23 cellular contexts compared by ENCODE assay signal in genomic region chr5:41762426-41762825, GRCh38.
A peak's percentile ranks its signal among the peaks of the same experiment; 100 is the strongest.
DNase-seq lines count a peak whose midpoint lies in the region; FAIRE-seq and TF ChIP-seq lines count a peak whose summit lies in the region.
"Had no signal": no experiment of that assay in that cellular context is flagged by ENCODE, and none has a peak within 500 bp of the region (broad histone marks: within the 10 kb centered on the region; RNA-seq: fewer than 3 reads in every experiment).

No MANE protein-coding gene starts in this region.

- no peaks in the 10 kb centered on the region for H4K20me1 ChIP-seq in endothelial cell of umbilical vein (replicated peaks; ENCODE audit: control insufficient read depth, extremely low read depth, insufficient read depth, low read length)
- H4K20me1 ChIP-seq: BLaER1 had no signal

- H3K9ac ChIP-seq in SK-N-MC (ENCODE audit: insufficient read length): no peak overlapping the region
- H3K9ac ChIP-seq in endothelial cell of umbilical vein (replicated peaks; ENCODE audit: extremely low read depth, insufficient read depth, low read length): no peak overlapping the region
- H3K9ac ChIP-seq: BLaER1 had no signal

- dilution Hi-C loops in endothelial cell of umbilical vein (cut with MboI; ENCODE audit: extremely low pct_ligation_motif_present, low sequenced_read_pairs): no loop called here

- no peaks in the 10 kb centered on the region for H3K4me1 ChIP-seq in endothelial cell of umbilical vein (ENCODE audit: control insufficient read depth, extremely low read depth, insufficient read depth, low read length)
- H3K4me1 ChIP-seq: HAP-1, Peyer's patch had no signal

- no peak for TF ChIP-seq CTCF in 22Rv1 (IDR thresholded peaks at IDR 0.05)
- no peak for TF ChIP-seq CTCF in endothelial cell of umbilical vein (IDR thresholded peaks at IDR 0.05; ENCODE audit: extremely low read depth in 1 of 2, insufficient read depth in 1 of 2, low read depth in 1 of 2, low read length in 2 of 2)
- no peak for TF ChIP-seq CTCF in osteocyte (IDR thresholded peaks at IDR 0.05)

- no peaks in the 10 kb centered on the region for H3K79me2 ChIP-seq in endothelial cell of umbilical vein (ENCODE audit: control insufficient read depth, insufficient read depth, low read length)

- no peaks in the 10 kb centered on the region for H3K27me3 ChIP-seq in endothelial cell of umbilical vein (ENCODE audit: control insufficient read depth in 2 of 2, insufficient read depth in 2 of 2, low read length in 2 of 2)
- H3K27me3 ChIP-seq: BLaER1, MG63, Peyer's patch had no signal

- no peak overlapping the region for H3K4me3 Mint-ChIP-seq in osteocyte (ENCODE audit: unreplicated experiment)
- H3K4me3 Mint-ChIP-seq: CD4-positive, alpha-beta memory T cell had no signal

- no peak overlapping the region for H2AFZ ChIP-seq in endothelial cell of umbilical vein (ENCODE audit: low read depth, low read length)

- no peak for TF ChIP-seq POLR2A in endothelial cell of umbilical vein (IDR thresholded peaks at IDR 0.05; ENCODE audit: low read depth, low read length)

- DNase-seq in SK-N-MC (ENCODE audit: low read depth, low spot score) (no peak), endothelial cell of umbilical vein (ENCODE audit: low read depth, low spot score) (peak; percentile 21), osteocyte (ENCODE audit: extremely low spot score, unreplicated experiment) (no peak), DMS53 treated with DMSO at 0.1 percent for 48 hours (lab: John Stamatoyannopoulos, UW; ENCODE audit: unreplicated experiment) (no peak), MV-4-11 (lab: John Stamatoyannopoulos, UW) (no peak), NCI-H510A treated with DMSO at 0.1 percent for 48 hours (lab: John Stamatoyannopoulos, UW) (no peak), NCI-H1930 (lab: John Stamatoyannopoulos, UW) (no peak)
- DNase-seq: 8988T; CD4-positive, alpha-beta memory T cell; DMS153; GF-D8; Kasumi-1; NCI-H1092; NCI-H146; NCI-H2081 treated with DMSO at 0.1 percent for 48 hours; NCI-H748 treated with DMSO at 0.1 percent for 48 hours; NK-92 treated with Interleukin-12 subunit alpha and Interleukin-12 subunit beta, amount 100 ng/mL, for 24 hours; Peyer's patch; Right ventricle myocardium superior had no signal

- H3K4me3 ChIP-seq in SK-N-MC (peak overlapping the region; percentile 66), endothelial cell of umbilical vein (replicated peaks in 1 of 3; ENCODE audit: insufficient read depth in 1 of 3, low read depth in 1 of 3, low read length in 3 of 3) (no peak overlapping the region)
- H3K4me3 ChIP-seq: BLaER1, HAP-1, MG63, Peyer's patch had no signal

- peak overlapping the region; percentile 73 for H3K27ac ChIP-seq in 22Rv1
- H3K27ac ChIP-seq in SK-N-MC: peak overlapping the region; percentile 89
- H3K27ac ChIP-seq in endothelial cell of umbilical vein (ENCODE audit: insufficient read depth, low read depth, low read length): no peak overlapping the region
- H3K27ac ChIP-seq: BLaER1, Peyer's patch had no signal

- H3K4me1 Mint-ChIP-seq in osteocyte (ENCODE audit: unreplicated experiment): peaks cover 34% of the 10 kb centered on the region

- no TSS peak for BruUV-seq in endothelial cell of umbilical vein (replicated peaks; lab: Mats Ljungman, UMichigan)

- peaks cover 6% of the 10 kb centered on the region for H3K9me1 ChIP-seq in endothelial cell of umbilical vein (replicated peaks; ENCODE audit: control insufficient read depth, extremely low read depth, insufficient read depth, low read length)

- no peaks in the 10 kb centered on the region for H3K27me3 Mint-ChIP-seq in osteocyte (ENCODE audit: unreplicated experiment)
- H3K27me3 Mint-ChIP-seq: CD4-positive, alpha-beta memory T cell had no signal

- no peak for FAIRE-seq in endothelial cell of umbilical vein (lab: Jason Lieb, UNC)

- CTCF ChIA-PET in endothelial cell of umbilical vein (lab: Charles Lee): interaction anchor here (1.4 to 1.8 kb wide), 3 partner anchors 11 to 81 kb away, joined by 4 to 5 read pairs (median 4); no protein-coding TSS in a partner anchor

- H3K9me3 Mint-ChIP-seq in osteocyte (ENCODE audit: unreplicated experiment): no peaks in the 10 kb centered on the region
- H3K9me3 Mint-ChIP-seq: CD4-positive, alpha-beta memory T cell had no signal

- H3K9me3 ChIP-seq in SK-N-MC (ENCODE audit: low read depth, low read length) (no peaks in the 10 kb centered on the region), endothelial cell of umbilical vein (replicated peaks; ENCODE audit: control insufficient read depth, insufficient read depth, low read length) (no peaks in the 10 kb centered on the region)
- H3K9me3 ChIP-seq: BLaER1, HAP-1, MG63, Peyer's patch had no signal

- POLR2A ChIA-PET in endothelial cell of umbilical vein (lab: Charles Lee): no interaction called here

- H3K36me3 ChIP-seq in SK-N-MC (ENCODE audit: insufficient read depth, low read length) (peaks cover 34% of the 10 kb centered on the region), endothelial cell of umbilical vein (ENCODE audit: control insufficient read depth in 2 of 2, extremely low read depth in 1 of 2, insufficient read depth in 2 of 2, low read length in 2 of 2) (no peaks in the 10 kb centered on the region)

- H3K36me3 Mint-ChIP-seq in osteocyte (ENCODE audit: unreplicated experiment): peaks cover 33% of the 10 kb centered on the region

- peak overlapping the region; percentile 78 for H3K27ac Mint-ChIP-seq in osteocyte (ENCODE audit: unreplicated experiment)

- H3K4me2 ChIP-seq in endothelial cell of umbilical vein (ENCODE audit: insufficient read depth, low read length): no peak overlapping the region
- H3K4me2 ChIP-seq: BLaER1 had no signal

- intact Hi-C loops in endothelial cell of umbilical vein (cut with micrococcal nuclease): no loop called here

TF ChIP-seq in endothelial cell of umbilical vein, 7 proteins besides CTCF, POLR2A, EP300 and RAD21:
- no peak for TF ChIP-seq MAX (IDR thresholded peaks at IDR 0.05; ENCODE audit: insufficient read depth, insufficient read length)
- TF ChIP-seq FOS (IDR thresholded peaks at IDR 0.05; ENCODE audit: borderline replicate concordance, insufficient read depth, low read length): no peak
- no peak for TF ChIP-seq EZH2 (IDR thresholded peaks at IDR 0.05; ENCODE audit: borderline replicate concordance, low read depth, low read length, severe bottlenecking)
- no peak for TF ChIP-seq GATA2 (IDR thresholded peaks at IDR 0.05; ENCODE audit: insufficient read depth, insufficient read length, low read depth, low read length)
- TF ChIP-seq JUN (IDR thresholded peaks at IDR 0.05; ENCODE audit: borderline replicate concordance, insufficient read depth, insufficient read length, low read depth): no peak
- no peak for TF ChIP-seq POLR2AphosphoS5 (IDR thresholded peaks at IDR 0.05; ENCODE audit: insufficient read depth, low read depth, low read length)
TF ChIP-seq in endothelial cell of umbilical vein: peak in this region for 0.
